Comparison of ENCODE assay signal across 1 cellular context in the genomic region with DNA sequence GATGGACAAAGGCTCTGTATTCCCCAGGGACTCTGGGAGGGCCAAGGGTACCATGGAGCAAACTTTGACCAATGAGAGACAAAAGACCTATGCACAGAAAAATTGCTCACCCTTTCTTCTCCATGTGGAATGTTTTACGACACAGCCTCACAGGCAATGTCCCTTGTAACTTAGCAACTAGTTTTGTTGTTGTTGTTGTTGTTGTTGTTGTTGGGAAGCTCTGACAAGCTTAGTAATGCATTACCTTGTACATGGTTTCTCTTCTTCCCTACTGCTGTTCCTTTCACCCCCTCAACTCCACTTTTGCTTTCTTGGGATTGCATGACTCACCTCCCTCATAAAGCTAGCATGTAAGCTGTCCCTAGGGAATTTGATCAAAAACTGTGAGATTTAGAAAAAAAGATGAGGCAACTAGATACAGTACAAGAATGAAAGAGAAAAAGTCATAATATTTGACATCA.
TF ChIP-seq lines count a peak whose summit lies in the region.

No MANE protein-coding gene starts in this region.

TF ChIP-seq in H1, 55 proteins besides CTCF, POLR2A, EP300 and RAD21 (continued from another document):
- TF ChIP-seq, protein P1, sequence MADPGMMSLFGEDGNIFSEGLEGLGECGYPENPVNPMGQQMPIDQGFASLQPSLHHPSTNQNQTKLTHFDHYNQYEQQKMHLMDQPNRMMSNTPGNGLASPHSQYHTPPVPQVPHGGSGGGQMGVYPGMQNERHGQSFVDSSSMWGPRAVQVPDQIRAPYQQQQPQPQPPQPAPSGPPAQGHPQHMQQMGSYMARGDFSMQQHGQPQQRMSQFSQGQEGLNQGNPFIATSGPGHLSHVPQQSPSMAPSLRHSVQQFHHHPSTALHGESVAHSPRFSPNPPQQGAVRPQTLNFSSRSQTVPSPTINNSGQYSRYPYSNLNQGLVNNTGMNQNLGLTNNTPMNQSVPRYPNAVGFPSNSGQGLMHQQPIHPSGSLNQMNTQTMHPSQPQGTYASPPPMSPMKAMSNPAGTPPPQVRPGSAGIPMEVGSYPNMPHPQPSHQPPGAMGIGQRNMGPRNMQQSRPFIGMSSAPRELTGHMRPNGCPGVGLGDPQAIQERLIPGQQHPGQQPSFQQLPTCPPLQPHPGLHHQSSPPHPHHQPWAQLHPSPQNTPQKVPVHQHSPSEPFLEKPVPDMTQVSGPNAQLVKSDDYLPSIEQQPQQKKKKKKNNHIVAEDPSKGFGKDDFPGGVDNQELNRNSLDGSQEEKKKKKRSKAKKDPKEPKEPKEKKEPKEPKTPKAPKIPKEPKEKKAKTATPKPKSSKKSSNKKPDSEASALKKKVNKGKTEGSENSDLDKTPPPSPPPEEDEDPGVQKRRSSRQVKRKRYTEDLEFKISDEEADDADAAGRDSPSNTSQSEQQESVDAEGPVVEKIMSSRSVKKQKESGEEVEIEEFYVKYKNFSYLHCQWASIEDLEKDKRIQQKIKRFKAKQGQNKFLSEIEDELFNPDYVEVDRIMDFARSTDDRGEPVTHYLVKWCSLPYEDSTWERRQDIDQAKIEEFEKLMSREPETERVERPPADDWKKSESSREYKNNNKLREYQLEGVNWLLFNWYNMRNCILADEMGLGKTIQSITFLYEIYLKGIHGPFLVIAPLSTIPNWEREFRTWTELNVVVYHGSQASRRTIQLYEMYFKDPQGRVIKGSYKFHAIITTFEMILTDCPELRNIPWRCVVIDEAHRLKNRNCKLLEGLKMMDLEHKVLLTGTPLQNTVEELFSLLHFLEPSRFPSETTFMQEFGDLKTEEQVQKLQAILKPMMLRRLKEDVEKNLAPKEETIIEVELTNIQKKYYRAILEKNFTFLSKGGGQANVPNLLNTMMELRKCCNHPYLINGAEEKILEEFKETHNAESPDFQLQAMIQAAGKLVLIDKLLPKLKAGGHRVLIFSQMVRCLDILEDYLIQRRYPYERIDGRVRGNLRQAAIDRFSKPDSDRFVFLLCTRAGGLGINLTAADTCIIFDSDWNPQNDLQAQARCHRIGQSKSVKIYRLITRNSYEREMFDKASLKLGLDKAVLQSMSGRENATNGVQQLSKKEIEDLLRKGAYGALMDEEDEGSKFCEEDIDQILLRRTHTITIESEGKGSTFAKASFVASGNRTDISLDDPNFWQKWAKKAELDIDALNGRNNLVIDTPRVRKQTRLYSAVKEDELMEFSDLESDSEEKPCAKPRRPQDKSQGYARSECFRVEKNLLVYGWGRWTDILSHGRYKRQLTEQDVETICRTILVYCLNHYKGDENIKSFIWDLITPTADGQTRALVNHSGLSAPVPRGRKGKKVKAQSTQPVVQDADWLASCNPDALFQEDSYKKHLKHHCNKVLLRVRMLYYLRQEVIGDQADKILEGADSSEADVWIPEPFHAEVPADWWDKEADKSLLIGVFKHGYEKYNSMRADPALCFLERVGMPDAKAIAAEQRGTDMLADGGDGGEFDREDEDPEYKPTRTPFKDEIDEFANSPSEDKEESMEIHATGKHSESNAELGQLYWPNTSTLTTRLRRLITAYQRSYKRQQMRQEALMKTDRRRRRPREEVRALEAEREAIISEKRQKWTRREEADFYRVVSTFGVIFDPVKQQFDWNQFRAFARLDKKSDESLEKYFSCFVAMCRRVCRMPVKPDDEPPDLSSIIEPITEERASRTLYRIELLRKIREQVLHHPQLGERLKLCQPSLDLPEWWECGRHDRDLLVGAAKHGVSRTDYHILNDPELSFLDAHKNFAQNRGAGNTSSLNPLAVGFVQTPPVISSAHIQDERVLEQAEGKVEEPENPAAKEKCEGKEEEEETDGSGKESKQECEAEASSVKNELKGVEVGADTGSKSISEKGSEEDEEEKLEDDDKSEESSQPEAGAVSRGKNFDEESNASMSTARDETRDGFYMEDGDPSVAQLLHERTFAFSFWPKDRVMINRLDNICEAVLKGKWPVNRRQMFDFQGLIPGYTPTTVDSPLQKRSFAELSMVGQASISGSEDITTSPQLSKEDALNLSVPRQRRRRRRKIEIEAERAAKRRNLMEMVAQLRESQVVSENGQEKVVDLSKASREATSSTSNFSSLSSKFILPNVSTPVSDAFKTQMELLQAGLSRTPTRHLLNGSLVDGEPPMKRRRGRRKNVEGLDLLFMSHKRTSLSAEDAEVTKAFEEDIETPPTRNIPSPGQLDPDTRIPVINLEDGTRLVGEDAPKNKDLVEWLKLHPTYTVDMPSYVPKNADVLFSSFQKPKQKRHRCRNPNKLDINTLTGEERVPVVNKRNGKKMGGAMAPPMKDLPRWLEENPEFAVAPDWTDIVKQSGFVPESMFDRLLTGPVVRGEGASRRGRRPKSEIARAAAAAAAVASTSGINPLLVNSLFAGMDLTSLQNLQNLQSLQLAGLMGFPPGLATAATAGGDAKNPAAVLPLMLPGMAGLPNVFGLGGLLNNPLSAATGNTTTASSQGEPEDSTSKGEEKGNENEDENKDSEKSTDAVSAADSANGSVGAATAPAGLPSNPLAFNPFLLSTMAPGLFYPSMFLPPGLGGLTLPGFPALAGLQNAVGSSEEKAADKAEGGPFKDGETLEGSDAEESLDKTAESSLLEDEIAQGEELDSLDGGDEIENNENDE (IDR thresholded peaks at IDR 0.05; ENCODE audit: insufficient replicate concordance, low read length), result no peak
- TF ChIP-seq MAFK (IDR thresholded peaks at IDR 0.05; ENCODE audit: low read depth, low read length), result no peak
- no peak for TF ChIP-seq TAF7 (optimal IDR thresholded peaks at IDR 0.05; ENCODE audit: borderline replicate concordance, low read depth, low read length)
- TF ChIP-seq TEAD4 (IDR thresholded peaks at IDR 0.05; ENCODE audit: low read depth, low read length), result no peak
- no peak for TF ChIP-seq HDAC2 (IDR thresholded peaks at IDR 0.05; ENCODE audit: borderline replicate concordance in 1 of 2, low read depth in 2 of 2, low read length in 2 of 2)
- TF ChIP-seq KDM5A (IDR thresholded peaks at IDR 0.05; ENCODE audit: low read length), result no peak
- no peak for TF ChIP-seq CREB1 (IDR thresholded peaks at IDR 0.05)
- TF ChIP-seq CHD1 (IDR thresholded peaks at IDR 0.05; ENCODE audit: low read depth, low read length), result no peak
- no peak for TF ChIP-seq TAF1 (IDR thresholded peaks at IDR 0.05; ENCODE audit: low read depth, low read length)
TF ChIP-seq in H1: peak in this region for 0.
